ENCODE assay signal across 8 cellular contexts in genomic region chr9:35070823-35071813, GRCh38. TPM values are rescaled to one million over a fixed set of nuclear protein-coding genes. Genes with fewer than 3 reads are reported as not detected.
DNase-seq lines count a peak whose midpoint lies in the region; ATAC-seq, FAIRE-seq and TF ChIP-seq lines count a peak whose summit lies in the region.

No MANE protein-coding gene starts in this region.

- no peak overlapping the region for H2BK15ac ChIP-seq in H1 (ENCODE audit: low read length)

- TF ChIP-seq CTCF in H1 (IDR thresholded peaks at IDR 0.05; ENCODE audit: control extremely low read depth in 1 of 3, insufficient read depth in 1 of 3, low read depth in 1 of 3, low read length in 3 of 3), result no peak
- no peak for TF ChIP-seq CTCF in nephron (IDR thresholded peaks at IDR 0.05; ENCODE audit: unreplicated experiment in 3 of 3)

- peaks cover 6% of the 10 kb centered on the region for H3K4me1 ChIP-seq in NT2/D1 (ENCODE audit: insufficient read depth, insufficient read length)
- peaks cover 4 to 12% (median 7%) of the 10 kb centered on the region in 4 experiments for H3K4me1 ChIP-seq in H1 (replicated peaks in 1 of 4; ENCODE audit: control insufficient read depth in 3 of 4, insufficient read depth in 4 of 4, low read length in 3 of 4)

- POLR2A ChIA-PET in H1 (lab: Charles Lee; ENCODE audit: partially characterized antibody), result interaction anchor here (0.6 to 17.6 kb wide), 32 partner anchors 9 to 1881 kb away, joined by 3 to 440 read pairs (median 6); partner anchors contain the start of genes ATOSB, CCDC107, DNAJB5 and FANCG

- H3K36me3 ChIP-seq in NT2/D1 (ENCODE audit: insufficient read depth, insufficient read length, low read length) (peaks cover 85% of the 10 kb centered on the region), H1 (ENCODE audit: control insufficient read depth in 2 of 4, insufficient read depth in 4 of 4, low read length in 3 of 4) (peaks cover 24 to 51% (median 46%) of the 10 kb centered on the region in 4 experiments)

- no peak overlapping the region for H3K4ac ChIP-seq in H1 (replicated peaks; ENCODE audit: insufficient read length, low read depth, low read length)

- TF ChIP-seq EP300 in H1 (IDR thresholded peaks at IDR 0.05; ENCODE audit: borderline replicate concordance in 1 of 2, low read depth in 2 of 2, low read length in 2 of 2), result no peak

- H2BK12ac ChIP-seq in H1 (ENCODE audit: low read depth, low read length), result no peak overlapping the region

- no peaks in the 10 kb centered on the region for H3K9me3 Mint-ChIP-seq in nephron

- peak overlapping the region; percentile 78 for H3K56ac ChIP-seq in H1 (replicated peaks; ENCODE audit: insufficient read length, low read depth, low read length)

- no peaks in the 10 kb centered on the region for H3K27me3 Mint-ChIP-seq in nephron (ENCODE audit: low read depth)

- TF ChIP-seq POLR2A in H1 (IDR thresholded peaks at IDR 0.05; ENCODE audit: control extremely low read depth in 1 of 2, low read depth in 2 of 2, low read length in 2 of 2), result no peak

- H3K27ac ChIP-seq in H1 (ENCODE audit: low read depth, low read length), result peak overlapping the region; percentile 93; the same call in 1 of the 2 replicates

- no peak overlapping the region for H2AFZ ChIP-seq in H1 (ENCODE audit: low read length)

- H3K27ac Mint-ChIP-seq in nephron, result peak overlapping the region; percentile 91 to 96 (median 94)

- peaks cover 3% of the 10 kb centered on the region; the same call in 1 of the 2 replicates for H3K79me1 ChIP-seq in H1 (ENCODE audit: low read depth, low read length)

- H2AK5ac ChIP-seq in H1 (ENCODE audit: low read depth, low read length), result no peak overlapping the region

- no peaks in the 10 kb centered on the region for H3K9me3 ChIP-seq in NT2/D1 (ENCODE audit: insufficient read depth, low read length)
- H3K9me3 ChIP-seq in H1 (ENCODE audit: insufficient read depth in 2 of 2, low read depth in 1 of 2, low read length in 1 of 2), result no peaks in the 10 kb centered on the region

- H3K9ac ChIP-seq in NT2/D1 (ENCODE audit: insufficient read length, low read depth) (peak overlapping the region; percentile 97), H1 (replicated peaks in 1 of 4; ENCODE audit: extremely low read depth in 1 of 4, low read depth in 3 of 4, low read length in 3 of 4) (peak overlapping the region; percentile 86 to 99 (median 93))

- CTCF ChIA-PET in H1 (lab: Charles Lee; ENCODE audit: partially characterized antibody), result interaction anchor here (0.6 to 4.4 kb wide), 10 partner anchors 9 to 171 kb away, joined by 3 to 15 read pairs (median 4); partner anchors contain the start of genes FANCG and PIGO

- H3K18ac ChIP-seq in H1 (ENCODE audit: extremely low read depth, low read length), result no peak overlapping the region

- H3K79me2 ChIP-seq in H1 (ENCODE audit: control insufficient read depth in 1 of 2, insufficient read depth in 2 of 2, low read length in 2 of 2), result peaks cover 38 to 53% of the 10 kb centered on the region in 2 experiments

- peak overlapping the region; percentile 18 for H4K5ac ChIP-seq in H1 (ENCODE audit: insufficient read length, low read depth, low read length)

- H2BK20ac ChIP-seq in H1 (ENCODE audit: low read length), result no peak overlapping the region

- peak overlapping the region; percentile 85 to 86 for H3K4me2 ChIP-seq in H1 (ENCODE audit: insufficient read depth in 1 of 2, low read depth in 2 of 2, low read length in 2 of 2)

- no peak for TF ChIP-seq RAD21 in H1 (IDR thresholded peaks at IDR 0.05 in 1 of 2, conservative IDR thresholded peaks at IDR 0.05 in 1 of 2; ENCODE audit: low read depth in 2 of 2, low read length in 2 of 2)

- peaks cover 3% of the 10 kb centered on the region; the same call in 1 of the 2 replicates for H3K23me2 ChIP-seq in H1 (ENCODE audit: low read depth, low read length)

- H3K14ac ChIP-seq in H1 (ENCODE audit: insufficient read length), result no peak overlapping the region

- H3K4me3 ChIP-seq in NT2/D1 (ENCODE audit: insufficient read length, low read depth), result peak overlapping the region; percentile 94
- H3K4me3 ChIP-seq in H1 (ENCODE audit: extremely low read depth in 1 of 4, insufficient read depth in 2 of 4, low read depth in 3 of 4, low read length in 4 of 4), result peak overlapping the region; percentile 75 to 94 (median 87)

- WGBS in H1 (ENCODE audit: extremely low coverage in 1 of 2, insufficient coverage in 1 of 2, insufficient read length in 1 of 2, insufficient replicate concordance in 2 of 2, low coverage in 1 of 2, low lambda C conversion rate in 2 of 2, missing lambda C conversion rate in 1 of 2), 2 experiments, result 6% methylated on average over 20 of the region's 20 CpGs; no CpG with 5 or more reads in 1 of the 2 experiments

- H4K91ac ChIP-seq in H1 (replicated peaks; ENCODE audit: insufficient read length, low read length), result peak overlapping the region; percentile 19

- peaks cover 55% of the 10 kb centered on the region for H3K36me3 Mint-ChIP-seq in nephron (ENCODE audit: low read depth)

- H3K27me3 ChIP-seq in NT2/D1 (ENCODE audit: insufficient read depth, insufficient read length) (no peaks in the 10 kb centered on the region), H1 (replicated peaks in 1 of 4; ENCODE audit: control insufficient read depth in 3 of 4, extremely low read depth in 1 of 4, insufficient read depth in 3 of 4, low read length in 3 of 4) (no peaks in the 10 kb centered on the region)

- no peak overlapping the region for H2BK120ac ChIP-seq in H1 (replicated peaks; ENCODE audit: low read depth, low read length)

- peak overlapping the region; percentile 85 to 90 (median 90) for H3K4me3 Mint-ChIP-seq in nephron

- H3K23ac ChIP-seq in H1 (ENCODE audit: insufficient read length), result no peak overlapping the region

- peak; percentile 31 for DNase-seq in EL
- DNase-seq in NT2/D1 (ENCODE audit: low read depth, low spot score), result no peak
- no peak for DNase-seq in H1 (ENCODE audit: low read depth in 1 of 2, low spot score in 2 of 2)
- no peak for DNase-seq in stimulated activated CD4-positive, alpha-beta T cell treated with anti-CD3 and anti-CD28 coated beads, Interleukin-4, amount 100 ng/mL, for 4 hours
- DNase-seq in NCI-H1092 treated with DMSO at 0.1 percent for 48 hours (lab: John Stamatoyannopoulos, UW), result no peak
- no peak for DNase-seq in NCI-H187 (lab: John Stamatoyannopoulos, UW)

- peaks cover 19 to 35% of the 10 kb centered on the region in 2 experiments for H4K20me1 ChIP-seq in H1 (replicated peaks in 1 of 2; ENCODE audit: control insufficient read depth in 1 of 2, insufficient read depth in 2 of 2, low read length in 2 of 2)

- H4K8ac ChIP-seq in H1 (ENCODE audit: extremely low read depth, insufficient read depth, low read length), result peak overlapping the region; percentile 94; the same call in 1 of the 2 replicates

- peaks cover 41% of the 10 kb centered on the region for H3K4me1 Mint-ChIP-seq in nephron

- peak overlapping the region; percentile 87 for H2BK5ac ChIP-seq in H1 (ENCODE audit: low read depth, low read length)

- ATAC-seq in GM21447 (IDR thresholded peaks at IDR 0.05; ENCODE audit: unreplicated experiment), result no peak

- FAIRE-seq in H1 (lab: Jason Lieb, UNC), result no peak

RNA-seq across cellular contexts. Expression of gene VCP, which starts 1.3 kb away (rescaled TPM):
- total RNA-seq in H1 (2021; fragmentation: NEBNext Ultra II Directional; extraction: Animal tissue kit (Norgen Biotek cat#: 25700)), result 375 and 379 TPM in 2 replicates
- polyA plus RNA-seq in H1 (2011; rRNA removed), result 159 and 173 TPM in 2 replicates
- 261 TPM for polyA plus RNA-seq in H1 (2011; cell fraction: cytosol; rRNA removed)
- polyA plus RNA-seq in H1 (2011; cell fraction: nucleus; rRNA removed), result 391 TPM
- polyA plus RNA-seq in H1 (2012, experiment 1 of 2), result 349 to 413 TPM (median 400 TPM) in 4 replicates
- 128 TPM for polyA plus RNA-seq in H1 (2012, experiment 2 of 2)
- polyA plus RNA-seq in H1 (2013, experiment 1 of 2), result 137 TPM
- 123 TPM for polyA plus RNA-seq in H1 (2013, experiment 2 of 2)
- 646 and 651 TPM in 2 replicates for polyA minus RNA-seq in H1 (2011; rRNA and poly(A)+ RNA removed)
- polyA minus RNA-seq in H1 (2011; cell fraction: cytosol; rRNA and poly(A)+ RNA removed), result 279 TPM
- 263 TPM for polyA minus RNA-seq in H1 (2011; cell fraction: nucleus; rRNA and poly(A)+ RNA removed)

RNA-seq across cellular contexts. Expression of gene FANCG, which starts 8.6 kb away (rescaled TPM):
- 86.7 and 87.1 TPM in 2 replicates for total RNA-seq in H1 (2021; fragmentation: NEBNext Ultra II Directional; extraction: Animal tissue kit (Norgen Biotek cat#: 25700))
- 66.6 and 75.2 TPM in 2 replicates for polyA plus RNA-seq in H1 (2011; rRNA removed)
- polyA plus RNA-seq in H1 (2011; cell fraction: cytosol; rRNA removed), result 66.4 TPM
- polyA plus RNA-seq in H1 (2011; cell fraction: nucleus; rRNA removed), result 205 TPM
- 85.8 to 103 TPM (median 96.9 TPM) in 4 replicates for polyA plus RNA-seq in H1 (2012, experiment 1 of 2)
- 153 TPM for polyA plus RNA-seq in H1 (2012, experiment 2 of 2)
- 60.4 TPM for polyA plus RNA-seq in H1 (2013, experiment 1 of 2)
- 58.8 TPM for polyA plus RNA-seq in H1 (2013, experiment 2 of 2)
- polyA minus RNA-seq in H1 (2011; rRNA and poly(A)+ RNA removed), result 58.4 and 62.8 TPM in 2 replicates
- polyA minus RNA-seq in H1 (2011; cell fraction: cytosol; rRNA and poly(A)+ RNA removed), result 41.1 TPM
- 83.4 TPM for polyA minus RNA-seq in H1 (2011; cell fraction: nucleus; rRNA and poly(A)+ RNA removed)

RNA-seq across cellular contexts. Expression of gene PIGO, which starts 25.3 kb away (rescaled TPM):
- total RNA-seq in H1 (2021; fragmentation: NEBNext Ultra II Directional; extraction: Animal tissue kit (Norgen Biotek cat#: 25700)), result 20.3 and 20.5 TPM in 2 replicates
- polyA plus RNA-seq in H1 (2011; rRNA removed), result 31.3 and 41.0 TPM in 2 replicates
- polyA plus RNA-seq in H1 (2011; cell fraction: cytosol; rRNA removed), result 29.0 TPM
- polyA plus RNA-seq in H1 (2011; cell fraction: nucleus; rRNA removed), result 77.5 TPM
- polyA plus RNA-seq in H1 (2012, experiment 1 of 2), result 19.6 to 25.6 TPM (median 23.1 TPM) in 4 replicates
- polyA plus RNA-seq in H1 (2012, experiment 2 of 2), result 19.9 TPM
- 26.4 TPM for polyA plus RNA-seq in H1 (2013, experiment 1 of 2)
- 24.1 TPM for polyA plus RNA-seq in H1 (2013, experiment 2 of 2)
- polyA minus RNA-seq in H1 (2011; rRNA and poly(A)+ RNA removed), result 35.5 and 41.3 TPM in 2 replicates
- polyA minus RNA-seq in H1 (2011; cell fraction: cytosol; rRNA and poly(A)+ RNA removed), result 11.7 TPM
- 34.7 TPM for polyA minus RNA-seq in H1 (2011; cell fraction: nucleus; rRNA and poly(A)+ RNA removed)

RNA-seq across cellular contexts. Expression of gene STOML2, which starts 31.8 kb away (rescaled TPM):
- 203 and 208 TPM in 2 replicates for total RNA-seq in H1 (2021; fragmentation: NEBNext Ultra II Directional; extraction: Animal tissue kit (Norgen Biotek cat#: 25700))
- polyA plus RNA-seq in H1 (2011; rRNA removed), result 256 and 269 TPM in 2 replicates
- polyA plus RNA-seq in H1 (2011; cell fraction: cytosol; rRNA removed), result 254 TPM
- 316 TPM for polyA plus RNA-seq in H1 (2011; cell fraction: nucleus; rRNA removed)
- 188 to 219 TPM (median 214 TPM) in 4 replicates for polyA plus RNA-seq in H1 (2012, experiment 1 of 2)
- polyA plus RNA-seq in H1 (2012, experiment 2 of 2), result 232 TPM
- 147 TPM for polyA plus RNA-seq in H1 (2013, experiment 1 of 2)
- polyA plus RNA-seq in H1 (2013, experiment 2 of 2), result 151 TPM
- polyA minus RNA-seq in H1 (2011; rRNA and poly(A)+ RNA removed), result 168 and 177 TPM in 2 replicates
- 55.6 TPM for polyA minus RNA-seq in H1 (2011; cell fraction: cytosol; rRNA and poly(A)+ RNA removed)
- 74.0 TPM for polyA minus RNA-seq in H1 (2011; cell fraction: nucleus; rRNA and poly(A)+ RNA removed)

RNA-seq across cellular contexts. Expression of gene ATOSB, which starts 44.5 kb away (rescaled TPM):
- total RNA-seq in H1 (2021; fragmentation: NEBNext Ultra II Directional; extraction: Animal tissue kit (Norgen Biotek cat#: 25700)), result 6.4 and 6.9 TPM in 2 replicates
- polyA plus RNA-seq in H1 (2011; rRNA removed), result 10.4 and 13.3 TPM in 2 replicates
- polyA plus RNA-seq in H1 (2011; cell fraction: cytosol; rRNA removed), result 9.4 TPM
- polyA plus RNA-seq in H1 (2011; cell fraction: nucleus; rRNA removed), result 16.3 TPM
- 5.9 to 7.2 TPM (median 6.5 TPM) in 4 replicates for polyA plus RNA-seq in H1 (2012, experiment 1 of 2)
- polyA plus RNA-seq in H1 (2012, experiment 2 of 2), result 6.7 TPM
- polyA plus RNA-seq in H1 (2013, experiment 1 of 2), result 6.5 TPM
- 6.5 TPM for polyA plus RNA-seq in H1 (2013, experiment 2 of 2)
- 4.0 and 5.6 TPM in 2 replicates for polyA minus RNA-seq in H1 (2011; rRNA and poly(A)+ RNA removed)
- polyA minus RNA-seq in H1 (2011; cell fraction: cytosol; rRNA and poly(A)+ RNA removed), result 2.3 TPM
- 4.2 TPM for polyA minus RNA-seq in H1 (2011; cell fraction: nucleus; rRNA and poly(A)+ RNA removed)
